Comparison of ENCODE assay signal across 2 cellular contexts in genomic region chr2:230356084-230356483, GRCh38.
TF ChIP-seq lines count a peak whose summit lies in the region.

No MANE protein-coding gene starts in this region.

TF ChIP-seq in IMR-90, 13 proteins besides CTCF, POLR2A, EP300 and RAD21:
- no peak for TF ChIP-seq SMC3 (IDR thresholded peaks at IDR 0.05; ENCODE audit: low read depth, low read length)
- TF ChIP-seq NFE2L2 (IDR thresholded peaks at IDR 0.05; ENCODE audit: low read depth, low read length) = no peak
- no peak for TF ChIP-seq USF2 (IDR thresholded peaks at IDR 0.05; ENCODE audit: low read depth, low read length)
- no peak for TF ChIP-seq FOS (IDR thresholded peaks at IDR 0.05; ENCODE audit: low read depth, low read length)
- 0 out of 2 replicates have a peak, but pooled peaks have one; percentile 30 for TF ChIP-seq CEBPB (IDR thresholded peaks at IDR 0.05; ENCODE audit: low read depth, low read length)
- TF ChIP-seq RCOR1 (IDR thresholded peaks at IDR 0.05; ENCODE audit: insufficient replicate concordance, low read length) = no peak
- TF ChIP-seq MXI1 (IDR thresholded peaks at IDR 0.05; ENCODE audit: borderline replicate concordance, low read depth, low read length) = no peak

TF ChIP-seq in HepG2, 621 proteins besides CTCF, POLR2A, EP300 and RAD21 (continues in another document):
- TF ChIP-seq SKIL (CRISPR knock-in tag; IDR thresholded peaks at IDR 0.05; ENCODE audit: borderline replicate concordance) (no peak), FOXA3 (CRISPR knock-in tag; IDR thresholded peaks at IDR 0.05) (peak; percentile 92), NR2F1 (CRISPR knock-in tag; IDR thresholded peaks at IDR 0.05) (no peak), CHD2 (IDR thresholded peaks at IDR 0.05; ENCODE audit: low read depth, low read length) (no peak), SOX6 (IDR thresholded peaks at IDR 0.05) (no peak), SOX6 (CRISPR knock-in tag; IDR thresholded peaks at IDR 0.05) (peak; percentile 81), ZNF280B (CRISPR knock-in tag; IDR thresholded peaks at IDR 0.05; ENCODE audit: borderline replicate concordance) (no peak), ZFP90 (CRISPR knock-in tag; IDR thresholded peaks at IDR 0.05; ENCODE audit: borderline replicate concordance) (no peak), BCL6 (CRISPR knock-in tag; IDR thresholded peaks at IDR 0.05) (peak; percentile 50), ZNF776 (CRISPR knock-in tag; IDR thresholded peaks at IDR 0.05) (no peak), ATAD3A (CRISPR knock-in tag; IDR thresholded peaks at IDR 0.05) (no peak), ZFAT (CRISPR knock-in tag; conservative IDR thresholded peaks at IDR 0.05) (no peak), TSC22D2 (CRISPR knock-in tag; IDR thresholded peaks at IDR 0.05; ENCODE audit: borderline replicate concordance) (no peak), ZNF850 (CRISPR knock-in tag; conservative IDR thresholded peaks at IDR 0.05) (no peak), XBP1 (CRISPR knock-in tag; IDR thresholded peaks at IDR 0.05) (no peak), ZNF615 (CRISPR knock-in tag; IDR thresholded peaks at IDR 0.05; ENCODE audit: borderline replicate concordance) (no peak), ZNF224 (CRISPR knock-in tag; IDR thresholded peaks at IDR 0.05) (no peak), ZNF605 (CRISPR knock-in tag; IDR thresholded peaks at IDR 0.05) (no peak), RORA (CRISPR knock-in tag; IDR thresholded peaks at IDR 0.05) (no peak), FOXJ3 (CRISPR knock-in tag; IDR thresholded peaks at IDR 0.05; ENCODE audit: borderline replicate concordance) (peak; percentile 27; the same call in 1 of the 2 replicates), CERS6 (CRISPR knock-in tag; IDR thresholded peaks at IDR 0.05) (no peak), ZNF672 (CRISPR knock-in tag; IDR thresholded peaks at IDR 0.05) (no peak), ZBTB26 (CRISPR knock-in tag; IDR thresholded peaks at IDR 0.05; ENCODE audit: borderline replicate concordance) (no peak), NCOA2 (CRISPR knock-in tag; IDR thresholded peaks at IDR 0.05) (peak; percentile 54; the same call in 1 of the 2 replicates), NFKBIZ (CRISPR knock-in tag; IDR thresholded peaks at IDR 0.05) (no peak), NFAT5 (CRISPR knock-in tag; IDR thresholded peaks at IDR 0.05) (no peak), ZNF792 (CRISPR knock-in tag; IDR thresholded peaks at IDR 0.05) (peak; percentile 42; the same call in 1 of the 2 replicates), KDM5B (CRISPR knock-in tag; IDR thresholded peaks at IDR 0.05; ENCODE audit: borderline replicate concordance) (no peak), ZNF180 (CRISPR knock-in tag; IDR thresholded peaks at IDR 0.05; ENCODE audit: borderline replicate concordance, low read depth) (no peak), ZNF205 (CRISPR knock-in tag; IDR thresholded peaks at IDR 0.05) (no peak), ZBTB1 (CRISPR knock-in tag; IDR thresholded peaks at IDR 0.05; ENCODE audit: borderline replicate concordance) (no peak), RFX1 (IDR thresholded peaks at IDR 0.05) (no peak), ZNF557 (CRISPR knock-in tag; IDR thresholded peaks at IDR 0.05) (no peak; the same call in 1 of the 2 replicates), FOXP1 (IDR thresholded peaks at IDR 0.05) (no peak), FOXP1 (CRISPR knock-in tag; IDR thresholded peaks at IDR 0.05) (0 out of 2 replicates have a peak, but pooled peaks have one; percentile 8), ZNF101 (CRISPR knock-in tag; IDR thresholded peaks at IDR 0.05; ENCODE audit: borderline replicate concordance, low read depth) (no peak), ZNF777 (CRISPR knock-in tag; IDR thresholded peaks at IDR 0.05) (no peak), MTERF4 (CRISPR knock-in tag; IDR thresholded peaks at IDR 0.05) (no peak), ZNF746 (CRISPR knock-in tag; IDR thresholded peaks at IDR 0.05) (no peak)
- TF ChIP-seq, protein P1, sequence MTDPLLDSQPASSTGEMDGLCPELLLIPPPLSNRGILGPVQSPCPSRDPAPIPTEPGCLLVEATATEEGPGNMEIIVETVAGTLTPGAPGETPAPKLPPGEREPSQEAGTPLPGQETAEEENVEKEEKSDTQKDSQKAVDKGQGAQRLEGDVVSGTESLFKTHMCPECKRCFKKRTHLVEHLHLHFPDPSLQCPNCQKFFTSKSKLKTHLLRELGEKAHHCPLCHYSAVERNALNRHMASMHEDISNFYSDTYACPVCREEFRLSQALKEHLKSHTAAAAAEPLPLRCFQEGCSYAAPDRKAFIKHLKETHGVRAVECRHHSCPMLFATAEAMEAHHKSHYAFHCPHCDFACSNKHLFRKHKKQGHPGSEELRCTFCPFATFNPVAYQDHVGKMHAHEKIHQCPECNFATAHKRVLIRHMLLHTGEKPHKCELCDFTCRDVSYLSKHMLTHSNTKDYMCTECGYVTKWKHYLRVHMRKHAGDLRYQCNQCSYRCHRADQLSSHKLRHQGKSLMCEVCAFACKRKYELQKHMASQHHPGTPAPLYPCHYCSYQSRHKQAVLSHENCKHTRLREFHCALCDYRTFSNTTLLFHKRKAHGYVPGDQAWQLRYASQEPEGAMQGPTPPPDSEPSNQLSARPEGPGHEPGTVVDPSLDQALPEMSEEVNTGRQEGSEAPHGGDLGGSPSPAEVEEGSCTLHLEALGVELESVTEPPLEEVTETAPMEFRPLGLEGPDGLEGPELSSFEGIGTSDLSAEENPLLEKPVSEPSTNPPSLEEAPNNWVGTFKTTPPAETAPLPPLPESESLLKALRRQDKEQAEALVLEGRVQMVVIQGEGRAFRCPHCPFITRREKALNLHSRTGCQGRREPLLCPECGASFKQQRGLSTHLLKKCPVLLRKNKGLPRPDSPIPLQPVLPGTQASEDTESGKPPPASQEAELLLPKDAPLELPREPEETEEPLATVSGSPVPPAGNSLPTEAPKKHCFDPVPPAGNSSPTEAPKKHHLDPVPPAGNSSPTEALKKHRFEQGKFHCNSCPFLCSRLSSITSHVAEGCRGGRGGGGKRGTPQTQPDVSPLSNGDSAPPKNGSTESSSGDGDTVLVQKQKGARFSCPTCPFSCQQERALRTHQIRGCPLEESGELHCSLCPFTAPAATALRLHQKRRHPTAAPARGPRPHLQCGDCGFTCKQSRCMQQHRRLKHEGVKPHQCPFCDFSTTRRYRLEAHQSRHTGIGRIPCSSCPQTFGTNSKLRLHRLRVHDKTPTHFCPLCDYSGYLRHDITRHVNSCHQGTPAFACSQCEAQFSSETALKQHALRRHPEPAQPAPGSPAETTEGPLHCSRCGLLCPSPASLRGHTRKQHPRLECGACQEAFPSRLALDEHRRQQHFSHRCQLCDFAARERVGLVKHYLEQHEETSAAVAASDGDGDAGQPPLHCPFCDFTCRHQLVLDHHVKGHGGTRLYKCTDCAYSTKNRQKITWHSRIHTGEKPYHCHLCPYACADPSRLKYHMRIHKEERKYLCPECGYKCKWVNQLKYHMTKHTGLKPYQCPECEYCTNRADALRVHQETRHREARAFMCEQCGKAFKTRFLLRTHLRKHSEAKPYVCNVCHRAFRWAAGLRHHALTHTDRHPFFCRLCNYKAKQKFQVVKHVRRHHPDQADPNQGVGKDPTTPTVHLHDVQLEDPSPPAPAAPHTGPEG (CRISPR knock-in tag; IDR thresholded peaks at IDR 0.05) = no peak
- TF ChIP-seq, protein P2, sequence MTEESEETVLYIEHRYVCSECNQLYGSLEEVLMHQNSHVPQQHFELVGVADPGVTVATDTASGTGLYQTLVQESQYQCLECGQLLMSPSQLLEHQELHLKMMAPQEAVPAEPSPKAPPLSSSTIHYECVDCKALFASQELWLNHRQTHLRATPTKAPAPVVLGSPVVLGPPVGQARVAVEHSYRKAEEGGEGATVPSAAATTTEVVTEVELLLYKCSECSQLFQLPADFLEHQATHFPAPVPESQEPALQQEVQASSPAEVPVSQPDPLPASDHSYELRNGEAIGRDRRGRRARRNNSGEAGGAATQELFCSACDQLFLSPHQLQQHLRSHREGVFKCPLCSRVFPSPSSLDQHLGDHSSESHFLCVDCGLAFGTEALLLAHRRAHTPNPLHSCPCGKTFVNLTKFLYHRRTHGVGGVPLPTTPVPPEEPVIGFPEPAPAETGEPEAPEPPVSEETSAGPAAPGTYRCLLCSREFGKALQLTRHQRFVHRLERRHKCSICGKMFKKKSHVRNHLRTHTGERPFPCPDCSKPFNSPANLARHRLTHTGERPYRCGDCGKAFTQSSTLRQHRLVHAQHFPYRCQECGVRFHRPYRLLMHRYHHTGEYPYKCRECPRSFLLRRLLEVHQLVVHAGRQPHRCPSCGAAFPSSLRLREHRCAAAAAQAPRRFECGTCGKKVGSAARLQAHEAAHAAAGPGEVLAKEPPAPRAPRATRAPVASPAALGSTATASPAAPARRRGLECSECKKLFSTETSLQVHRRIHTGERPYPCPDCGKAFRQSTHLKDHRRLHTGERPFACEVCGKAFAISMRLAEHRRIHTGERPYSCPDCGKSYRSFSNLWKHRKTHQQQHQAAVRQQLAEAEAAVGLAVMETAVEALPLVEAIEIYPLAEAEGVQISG (CRISPR knock-in tag; IDR thresholded peaks at IDR 0.05) = no peak
